In genomic region chr3:120503727-120504616, GRCh38 we compare ENCODE assay signal across 22 cellular contexts.
"Had no signal": no experiment of that assay in that cellular context is flagged by ENCODE, and none has a peak within 500 bp of the region (broad histone marks: within the 10 kb centered on the region; RNA-seq: fewer than 3 reads in every experiment).

No MANE protein-coding gene starts in this region.

- H3K27ac ChIP-seq: colonic mucosa, pancreas, right lobe of liver, thyroid gland had no signal

- H3K9me3 ChIP-seq: colonic mucosa, mucosa of descending colon, pancreas, right lobe of liver, thyroid gland had no signal

- ATAC-seq: activated CD4-positive, CD25-positive, alpha-beta regulatory T cell treated with anti-CD3 and anti-CD28 coated beads, Interleukin-2, amount 50 U/mL, for 24 hours; activated CD8-positive, alpha-beta T cell treated with anti-CD3 and anti-CD28 coated beads, Interleukin-2, amount 10 ng/mL, durations not matched to agents 7 days and 5 days; activated T-cell treated with anti-CD3 and anti-CD28 coated beads, Interleukin-2, amount 50 U/mL, for 4 hours; mucosa of descending colon; pancreas; right lobe of liver; stimulated activated naive B cell treated with anti-CD40 and anti-IgM and Interleukin-4, amounts not matched to agents 10 μg/mL and 1 μg/mL and 100 μg/mL, for 72 hours; T-cell had no signal

- H3K4me3 Mint-ChIP-seq: activated CD4-positive, alpha-beta T cell treated with anti-CD3 and anti-CD28 coated beads, Interleukin-2, amount 10 ng/mL, durations not matched to agents 7 days and 5 days; activated CD8-positive, alpha-beta T cell treated with anti-CD3 and anti-CD28 coated beads, Interleukin-2, amount 10 ng/mL, durations not matched to agents 7 days and 5 days; activated naive CD4-positive, alpha-beta T cell treated with anti-CD3 and anti-CD28 coated beads for 36 hours; activated T-cell treated with anti-CD3 and anti-CD28 coated beads, Interleukin-2, amount 50 U/mL, for 4 hours; central memory CD8-positive, alpha-beta T cell; memory B cell; naive B cell; neural crest cell; stimulated activated naive B cell treated with anti-CD40 and anti-IgM and Interleukin-4, amounts not matched to agents 10 μg/mL and 1 μg/mL and 100 μg/mL, for 72 hours; T-cell had no signal

- H3K36me3 Mint-ChIP-seq: memory B cell; naive B cell; stimulated activated naive B cell treated with anti-CD40 and anti-IgM and Interleukin-4, amounts not matched to agents 10 μg/mL and 1 μg/mL and 100 μg/mL, for 72 hours; T-cell had no signal

- H3K27ac Mint-ChIP-seq: activated CD4-positive, alpha-beta T cell treated with anti-CD3 and anti-CD28 coated beads, Interleukin-2, amount 10 ng/mL, durations not matched to agents 7 days and 5 days; activated CD8-positive, alpha-beta T cell treated with anti-CD3 and anti-CD28 coated beads, Interleukin-2, amount 10 ng/mL, durations not matched to agents 7 days and 5 days; activated naive CD4-positive, alpha-beta T cell treated with anti-CD3 and anti-CD28 coated beads for 36 hours; memory B cell; naive B cell; stimulated activated naive B cell treated with anti-CD40 and anti-IgM and Interleukin-4, amounts not matched to agents 10 μg/mL and 1 μg/mL and 100 μg/mL, for 72 hours; T-cell had no signal

- DNase-seq: activated CD4-positive, alpha-beta T cell treated with anti-CD3 and anti-CD28 coated beads, Interleukin-2, amount 10 ng/mL, durations not matched to agents 7 days and 5 days; activated CD8-positive, alpha-beta memory T cell treated with anti-CD3 and anti-CD28 coated beads, Interleukin-2, amount 50 U/mL, for 4 hours; activated CD8-positive, alpha-beta T cell treated with anti-CD3 and anti-CD28 coated beads, Interleukin-2, amount 10 ng/mL, durations not matched to agents 7 days and 5 days; activated naive CD4-positive, alpha-beta T cell treated with anti-CD3 and anti-CD28 coated beads for 36 hours; activated T-cell treated with anti-CD3 and anti-CD28 coated beads, Interleukin-2, amount 50 U/mL, for 4 hours; aorta; colonic mucosa; foreskin melanocyte; hypothalamus; mucosa of descending colon; naive B cell; pancreas; right lobe of liver; stimulated activated CD4-positive, alpha-beta T cell treated with anti-CD3 and anti-CD28 coated beads, Interleukin-4, amount 100 ng/mL, for 4 hours; stimulated activated naive B cell treated with anti-CD40 and anti-IgM and Interleukin-4, amounts not matched to agents 10 μg/mL and 1 μg/mL and 100 μg/mL, for 72 hours; T-cell; thyroid gland had no signal

- FAIRE-seq: pancreas had no signal

- H3K4me2 ChIP-seq: smooth muscle cell had no signal

- H3K9me3 Mint-ChIP-seq: central memory CD8-positive, alpha-beta T cell; stimulated activated naive B cell treated with anti-CD40 and anti-IgM and Interleukin-4, amounts not matched to agents 10 μg/mL and 1 μg/mL and 100 μg/mL, for 72 hours; T-cell had no signal

- H3K36me3 ChIP-seq: colonic mucosa, pancreas, right lobe of liver, thyroid gland had no signal

- H3K4me1 ChIP-seq: colonic mucosa, pancreas had no signal

- H3K4me3 ChIP-seq: colonic mucosa, mucosa of descending colon, pancreas, right lobe of liver, smooth muscle cell, thyroid gland had no signal

- H3K27me3 ChIP-seq: colonic mucosa, pancreas, right lobe of liver, thyroid gland had no signal

- H3K4me1 Mint-ChIP-seq: activated CD4-positive, alpha-beta T cell treated with anti-CD3 and anti-CD28 coated beads, Interleukin-2, amount 10 ng/mL, durations not matched to agents 7 days and 5 days; central memory CD8-positive, alpha-beta T cell; naive B cell; T-cell had no signal
